ENCODE assay signal across 8 cellular contexts in genomic region chr1:16152521-16153087, GRCh38. TPM values are rescaled to one million over a fixed set of nuclear protein-coding genes. Genes with fewer than 3 reads are reported as not detected.
A peak's percentile ranks its signal among the peaks of the same experiment; 100 is the strongest.
DNase-seq lines count a peak whose midpoint lies in the region; ATAC-seq and TF ChIP-seq lines count a peak whose summit lies in the region.

No MANE protein-coding gene starts in this region.

- H3K9me3 Mint-ChIP-seq in activated naive CD8-positive, alpha-beta T cell treated with anti-CD3 and anti-CD28 coated beads for 36 hours = no peaks in the 10 kb centered on the region

- H3K36me3 ChIP-seq in MG63 (peaks cover 73% of the 10 kb centered on the region), duodenal mucosa (ENCODE audit: control insufficient read depth in 1 of 2, insufficient read depth in 2 of 2, low read length in 2 of 2) (peaks cover 13 to 37% of the 10 kb centered on the region in 2 donors), lower lobe of right lung (peaks cover 25% of the 10 kb centered on the region), thymus (ENCODE audit: control insufficient read depth, insufficient read depth) (no peaks in the 10 kb centered on the region)

- intact Hi-C loops in lower lobe of right lung (cut with DNase I) (no loop called here), head of caudate nucleus (cut with DNase I) (no loop called here)

- peak overlapping the region; percentile 15 to 83 for H3K9ac ChIP-seq in duodenal mucosa (ENCODE audit: low read depth in 1 of 2, low read length in 2 of 2)

- no peaks in the 10 kb centered on the region for H3K36me3 Mint-ChIP-seq in activated naive CD8-positive, alpha-beta T cell treated with anti-CD3 and anti-CD28 coated beads for 36 hours

- no peak for ATAC-seq in lower lobe of right lung
- ATAC-seq in GM19328 (IDR thresholded peaks at IDR 0.05; ENCODE audit: unreplicated experiment) = no peak
- no peak for ATAC-seq in HG03342 (IDR thresholded peaks at IDR 0.05; ENCODE audit: unreplicated experiment)

- no peaks in the 10 kb centered on the region for H3K9me3 ChIP-seq in MG63
- H3K9me3 ChIP-seq in duodenal mucosa (ENCODE audit: control insufficient read depth in 1 of 2, low read length in 2 of 2) = no peaks in the 10 kb centered on the region
- no peaks in the 10 kb centered on the region for H3K9me3 ChIP-seq in lower lobe of right lung
- no peaks in the 10 kb centered on the region for H3K9me3 ChIP-seq in thymus (ENCODE audit: control insufficient read depth)

- H3K4me3 ChIP-seq in MG63 (peak overlapping the region; percentile 91), duodenal mucosa (ENCODE audit: low read depth in 1 of 2, low read length in 2 of 2) (peak overlapping the region; percentile 77), lower lobe of right lung (peak overlapping the region; percentile 78), thymus (ENCODE audit: low read length) (no peak overlapping the region)

- H3K27ac ChIP-seq in duodenal mucosa (ENCODE audit: low read depth, low read length) = peak overlapping the region; percentile 43
- H3K27ac ChIP-seq in lower lobe of right lung = peak overlapping the region; percentile 93
- peak overlapping the region; percentile 21 for H3K27ac ChIP-seq in thymus (ENCODE audit: low read depth)

- no peak for TF ChIP-seq CTCF in lower lobe of right lung (IDR thresholded peaks at IDR 0.05)

- H3K27ac Mint-ChIP-seq in activated naive CD8-positive, alpha-beta T cell treated with anti-CD3 and anti-CD28 coated beads for 36 hours = no peak overlapping the region

- H3K27me3 Mint-ChIP-seq in activated naive CD8-positive, alpha-beta T cell treated with anti-CD3 and anti-CD28 coated beads for 36 hours = peaks cover 46% of the 10 kb centered on the region

- WGBS in thymus = 78% methylated on average over 15 of the region's 15 CpGs

- no peak for DNase-seq in MG63
- no peak for DNase-seq in lower lobe of right lung
- DNase-seq in activated naive CD8-positive, alpha-beta T cell treated with anti-CD3 and anti-CD28 coated beads for 36 hours = no peak
- no peak for DNase-seq in head of caudate nucleus

- H3K4me1 ChIP-seq in duodenal mucosa (ENCODE audit: control insufficient read depth in 1 of 2, insufficient read depth in 2 of 2, low read length in 2 of 2) (peaks cover 24 to 25% of the 10 kb centered on the region in 2 donors), lower lobe of right lung (peaks cover 73% of the 10 kb centered on the region), thymus (ENCODE audit: control insufficient read depth, insufficient read depth, low read length) (peaks cover 58% of the 10 kb centered on the region)

- peaks cover 10% of the 10 kb centered on the region for H3K4me1 Mint-ChIP-seq in activated naive CD8-positive, alpha-beta T cell treated with anti-CD3 and anti-CD28 coated beads for 36 hours

- no peak overlapping the region for H3K4me3 Mint-ChIP-seq in activated naive CD8-positive, alpha-beta T cell treated with anti-CD3 and anti-CD28 coated beads for 36 hours

- no peaks in the 10 kb centered on the region for H3K27me3 ChIP-seq in MG63
- peaks cover 0 to 3% of the 10 kb centered on the region in 2 donors for H3K27me3 ChIP-seq in duodenal mucosa (ENCODE audit: control insufficient read depth in 1 of 2, insufficient read depth in 2 of 2, low read length in 2 of 2)
- H3K27me3 ChIP-seq in lower lobe of right lung (ENCODE audit: low read depth) = no peaks in the 10 kb centered on the region
- H3K27me3 ChIP-seq in thymus (ENCODE audit: control insufficient read depth, insufficient read depth) = peaks cover 41% of the 10 kb centered on the region

RNA-seq across cellular contexts. Expression of gene EPHA2, which starts 3.3 kb away (rescaled TPM):
- total RNA-seq in MG63 (2014; rRNA removed; shearing (Covaris generic); ENCODE audit: low replicate concordance) = 68.4 and 80.5 TPM in 2 replicates
- 20.4 TPM for total RNA-seq in lower lobe of right lung
- polyA plus RNA-seq in thymus = 6.2 TPM
- total RNA-seq in activated naive CD8-positive, alpha-beta T cell treated with anti-CD3 and anti-CD28 coated beads for 36 hours = under 1 TPM in 1 of 2 experiments, not detected in 1; 0.08 TPM

RNA-seq across cellular contexts. Expression of gene ARHGEF19, which starts 59.8 kb away (rescaled TPM):
- total RNA-seq in MG63 (2014; rRNA removed; shearing (Covaris generic); ENCODE audit: low replicate concordance) = 20.4 and 36.3 TPM in 2 replicates
- 15.6 TPM for total RNA-seq in lower lobe of right lung
- polyA plus RNA-seq in thymus = 9.6 TPM
- total RNA-seq in activated naive CD8-positive, alpha-beta T cell treated with anti-CD3 and anti-CD28 coated beads for 36 hours = 1 to 10 TPM; 4.4 to 4.5 TPM

Comparison
In these comparisons a context has a peak if more than half of its experiments do, and no peak if none do; other contexts are left out.
1. H3K27ac ChIP-seq: peak in every context shown above with its lines; median percentile 93 in lower lobe of right lung; 43 in duodenal mucosa; 21 in thymus.
2. RNA of gene EPHA2, which starts 3.3 kb away (total RNA-seq): 68.4 to 80.5 TPM in MG63 and 20.4 TPM in lower lobe of right lung (single experiment); 0.08 TPM in activated naive CD8-positive, alpha-beta T cell treated with anti-CD3 and anti-CD28 coated beads for 36 hours; every median in the first group is over 10 times any median in the second.